Comparison of ENCODE assay signal across 27 cellular contexts in the genomic region with DNA sequence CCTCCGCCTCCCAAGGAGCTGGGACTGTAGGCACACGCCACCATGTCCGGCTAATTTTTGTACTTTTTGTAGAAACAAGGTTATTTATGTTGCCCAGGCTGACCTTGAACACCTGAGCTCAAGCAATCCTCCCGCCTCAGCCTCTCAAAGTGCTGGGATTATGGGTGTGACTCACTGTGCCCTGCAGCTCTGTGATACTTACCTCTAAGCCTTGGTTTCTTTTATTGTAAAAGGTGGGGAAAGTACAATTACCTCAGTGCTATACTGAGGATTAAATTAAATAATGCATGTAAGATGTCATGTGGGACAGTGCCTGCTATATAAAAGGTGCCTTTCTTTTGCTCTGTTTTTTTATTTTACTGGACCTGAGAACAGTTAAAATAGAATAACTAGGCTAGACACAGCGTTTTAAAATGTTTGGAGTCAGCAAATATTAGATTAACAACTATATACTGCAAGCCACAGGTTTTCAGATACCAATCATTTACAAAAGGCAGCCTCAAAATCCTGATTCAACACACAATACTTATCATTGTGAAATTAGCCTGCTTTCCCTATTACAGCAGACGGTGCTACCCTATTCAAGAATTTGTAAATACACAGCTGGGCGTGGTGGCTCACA.
"Had no signal": no experiment of that assay in that cellular context is flagged by ENCODE, and none has a peak within 500 bp of the region (broad histone marks: within the 10 kb centered on the region; RNA-seq: fewer than 3 reads in every experiment).

No MANE protein-coding gene starts in this region.

- H3K4me1 Mint-ChIP-seq: immature natural killer cell; nephron; stimulated activated naive CD8-positive, alpha-beta T cell treated with anti-CD3 and anti-CD28 coated beads, Interleukin-15, amount 100 ng/mL, for 72 hours had no signal

- H3K9me3 ChIP-seq: esophagus squamous epithelium, lower lobe of right lung, psoas muscle, spleen, suprapubic skin, transverse colon, upper lobe of right lung, uterus had no signal

- H3K27me3 Mint-ChIP-seq: memory B cell; naive thymus-derived CD4-positive, alpha-beta T cell; stimulated activated naive CD8-positive, alpha-beta T cell treated with anti-CD3 and anti-CD28 coated beads, Interleukin-15, amount 100 ng/mL, for 72 hours had no signal

- FAIRE-seq: colon, frontal cortex had no signal

- H3K4me1 ChIP-seq: lower lobe of right lung, psoas muscle, spleen, suprapubic skin, transverse colon, upper lobe of right lung, uterus had no signal

- H3K27me3 ChIP-seq: dorsolateral prefrontal cortex, esophagus squamous epithelium, spleen, suprapubic skin, transverse colon, upper lobe of right lung, uterus had no signal

- H3K27ac ChIP-seq: dorsolateral prefrontal cortex, epithelial cell of prostate, esophagus squamous epithelium, lower lobe of right lung, psoas muscle, skin epidermis, spleen, suprapubic skin, upper lobe of right lung, uterus had no signal

- H3K4me3 Mint-ChIP-seq: immature natural killer cell; memory B cell; nephron; stimulated activated naive CD8-positive, alpha-beta T cell treated with anti-CD3 and anti-CD28 coated beads, Interleukin-15, amount 100 ng/mL, for 72 hours had no signal

- H3K4me3 ChIP-seq: dorsolateral prefrontal cortex, esophagus squamous epithelium, lower lobe of right lung, psoas muscle, skin epidermis, spleen, suprapubic skin, transverse colon, upper lobe of right lung, uterus had no signal

- ATAC-seq: left ventricle myocardium superior; lower lobe of right lung; naive thymus-derived CD4-positive, alpha-beta T cell; psoas muscle; right cardiac atrium; stimulated activated naive CD8-positive, alpha-beta T cell treated with anti-CD3 and anti-CD28 coated beads, Interleukin-15, amount 100 ng/mL, for 72 hours; upper lobe of right lung had no signal

- DNase-seq: dorsolateral prefrontal cortex; effector CD4-positive, alpha-beta T cell; esophagus squamous epithelium; hypothalamus; immature natural killer cell; islet precursor cell; kidney glomerular epithelial cell; left ventricle myocardium superior; lower lobe of right lung; naive thymus-derived CD4-positive, alpha-beta T cell; nucleus accumbens; psoas muscle; right cardiac atrium; spleen; stimulated activated CD4-positive, alpha-beta T cell treated with anti-CD3 and anti-CD28 coated beads, Interleukin-2, amount 100 ng/mL, for 48 hours; stimulated activated naive CD4-positive, alpha-beta T cell; stimulated activated naive CD8-positive, alpha-beta T cell treated with anti-CD3 and anti-CD28 coated beads, Interleukin-15, amount 100 ng/mL, for 72 hours; transverse colon; upper lobe of right lung; uterus had no signal

- H3K9me3 Mint-ChIP-seq: immature natural killer cell; memory B cell; naive thymus-derived CD4-positive, alpha-beta T cell; nephron; stimulated activated naive CD8-positive, alpha-beta T cell treated with anti-CD3 and anti-CD28 coated beads, Interleukin-15, amount 100 ng/mL, for 72 hours had no signal

- H3K36me3 ChIP-seq: uterus had no signal

- H3K27ac Mint-ChIP-seq: memory B cell; nephron; stimulated activated naive CD8-positive, alpha-beta T cell treated with anti-CD3 and anti-CD28 coated beads, Interleukin-15, amount 100 ng/mL, for 72 hours had no signal
